1 cellular context compared by ENCODE assay signal in the genomic region with DNA sequence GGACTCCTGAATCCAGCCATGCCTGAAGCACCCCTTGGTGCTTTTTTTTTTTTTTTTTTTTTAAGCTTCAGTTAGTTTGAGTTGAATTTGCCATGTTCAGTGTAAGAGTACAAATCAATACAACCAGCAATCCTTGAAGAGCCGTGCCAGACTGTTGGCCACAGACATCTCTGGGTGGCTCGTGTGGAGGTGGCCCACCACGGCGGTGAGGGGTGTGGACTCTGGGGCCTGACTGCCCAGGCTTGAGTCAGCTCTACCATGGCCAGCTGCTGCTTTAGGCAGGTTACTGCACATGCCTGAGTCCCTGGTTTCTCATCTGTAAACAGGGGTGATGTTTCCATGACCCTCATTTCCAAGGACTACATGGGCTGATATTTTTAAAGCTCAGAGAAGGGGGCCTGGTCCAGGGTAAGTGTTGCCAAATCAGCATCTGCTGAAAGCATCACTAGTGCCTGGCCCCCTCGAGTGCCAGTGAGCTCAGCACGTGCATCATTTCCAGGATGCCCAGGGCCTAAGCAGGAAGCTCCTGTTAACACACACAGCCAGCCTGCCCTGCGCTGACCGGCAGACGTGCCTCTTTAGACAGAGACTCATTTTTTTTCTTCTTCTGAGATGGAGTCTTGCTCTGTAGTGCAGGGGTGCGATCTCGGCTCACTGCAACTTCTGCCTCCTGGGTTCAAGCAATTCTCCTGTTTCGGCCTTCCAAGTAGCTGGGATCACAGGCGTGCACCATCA.
TF ChIP-seq lines count a peak whose summit lies in the region.

No MANE protein-coding gene starts in this region.

TF ChIP-seq in GM23338, 12 proteins besides CTCF, POLR2A, EP300 and RAD21 (continued from another document):
- TF ChIP-seq, protein P1, sequence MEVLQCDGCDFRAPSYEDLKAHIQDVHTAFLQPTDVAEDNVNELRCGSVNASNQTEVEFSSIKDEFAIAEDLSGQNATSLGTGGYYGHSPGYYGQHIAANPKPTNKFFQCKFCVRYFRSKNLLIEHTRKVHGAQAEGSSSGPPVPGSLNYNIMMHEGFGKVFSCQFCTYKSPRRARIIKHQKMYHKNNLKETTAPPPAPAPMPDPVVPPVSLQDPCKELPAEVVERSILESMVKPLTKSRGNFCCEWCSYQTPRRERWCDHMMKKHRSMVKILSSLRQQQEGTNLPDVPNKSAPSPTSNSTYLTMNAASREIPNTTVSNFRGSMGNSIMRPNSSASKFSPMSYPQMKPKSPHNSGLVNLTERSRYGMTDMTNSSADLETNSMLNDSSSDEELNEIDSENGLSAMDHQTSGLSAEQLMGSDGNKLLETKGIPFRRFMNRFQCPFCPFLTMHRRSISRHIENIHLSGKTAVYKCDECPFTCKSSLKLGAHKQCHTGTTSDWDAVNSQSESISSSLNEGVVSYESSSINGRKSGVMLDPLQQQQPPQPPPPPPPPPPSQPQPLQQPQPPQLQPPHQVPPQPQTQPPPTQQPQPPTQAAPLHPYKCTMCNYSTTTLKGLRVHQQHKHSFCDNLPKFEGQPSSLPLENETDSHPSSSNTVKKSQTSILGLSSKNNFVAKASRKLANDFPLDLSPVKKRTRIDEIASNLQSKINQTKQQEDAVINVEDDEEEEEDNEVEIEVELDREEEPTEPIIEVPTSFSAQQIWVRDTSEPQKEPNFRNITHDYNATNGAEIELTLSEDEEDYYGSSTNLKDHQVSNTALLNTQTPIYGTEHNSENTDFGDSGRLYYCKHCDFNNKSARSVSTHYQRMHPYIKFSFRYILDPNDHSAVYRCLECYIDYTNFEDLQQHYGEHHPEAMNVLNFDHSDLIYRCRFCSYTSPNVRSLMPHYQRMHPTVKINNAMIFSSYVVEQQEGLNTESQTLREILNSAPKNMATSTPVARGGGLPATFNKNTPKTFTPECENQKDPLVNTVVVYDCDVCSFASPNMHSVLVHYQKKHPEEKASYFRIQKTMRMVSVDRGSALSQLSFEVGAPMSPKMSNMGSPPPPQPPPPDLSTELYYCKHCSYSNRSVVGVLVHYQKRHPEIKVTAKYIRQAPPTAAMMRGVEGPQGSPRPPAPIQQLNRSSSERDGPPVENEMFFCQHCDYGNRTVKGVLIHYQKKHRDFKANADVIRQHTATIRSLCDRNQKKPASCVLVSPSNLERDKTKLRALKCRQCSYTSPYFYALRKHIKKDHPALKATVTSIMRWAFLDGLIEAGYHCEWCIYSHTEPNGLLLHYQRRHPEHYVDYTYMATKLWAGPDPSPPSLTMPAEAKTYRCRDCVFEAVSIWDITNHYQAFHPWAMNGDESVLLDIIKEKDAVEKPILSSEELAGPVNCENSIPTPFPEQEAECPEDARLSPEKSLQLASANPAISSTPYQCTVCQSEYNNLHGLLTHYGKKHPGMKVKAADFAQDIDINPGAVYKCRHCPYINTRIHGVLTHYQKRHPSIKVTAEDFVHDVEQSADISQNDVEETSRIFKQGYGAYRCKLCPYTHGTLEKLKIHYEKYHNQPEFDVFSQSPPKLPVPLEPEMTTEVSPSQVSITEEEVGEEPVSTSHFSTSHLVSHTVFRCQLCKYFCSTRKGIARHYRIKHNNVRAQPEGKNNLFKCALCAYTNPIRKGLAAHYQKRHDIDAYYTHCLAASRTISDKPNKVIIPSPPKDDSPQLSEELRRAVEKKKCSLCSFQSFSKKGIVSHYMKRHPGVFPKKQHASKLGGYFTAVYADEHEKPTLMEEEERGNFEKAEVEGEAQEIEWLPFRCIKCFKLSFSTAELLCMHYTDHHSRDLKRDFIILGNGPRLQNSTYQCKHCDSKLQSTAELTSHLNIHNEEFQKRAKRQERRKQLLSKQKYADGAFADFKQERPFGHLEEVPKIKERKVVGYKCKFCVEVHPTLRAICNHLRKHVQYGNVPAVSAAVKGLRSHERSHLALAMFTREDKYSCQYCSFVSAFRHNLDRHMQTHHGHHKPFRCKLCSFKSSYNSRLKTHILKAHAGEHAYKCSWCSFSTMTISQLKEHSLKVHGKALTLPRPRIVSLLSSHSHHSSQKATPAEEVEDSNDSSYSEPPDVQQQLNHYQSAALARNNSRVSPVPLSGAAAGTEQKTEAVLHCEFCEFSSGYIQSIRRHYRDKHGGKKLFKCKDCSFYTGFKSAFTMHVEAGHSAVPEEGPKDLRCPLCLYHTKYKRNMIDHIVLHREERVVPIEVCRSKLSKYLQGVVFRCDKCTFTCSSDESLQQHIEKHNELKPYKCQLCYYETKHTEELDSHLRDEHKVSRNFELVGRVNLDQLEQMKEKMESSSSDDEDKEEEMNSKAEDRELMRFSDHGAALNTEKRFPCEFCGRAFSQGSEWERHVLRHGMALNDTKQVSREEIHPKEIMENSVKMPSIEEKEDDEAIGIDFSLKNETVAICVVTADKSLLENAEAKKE (CRISPR knock-in tag; IDR thresholded peaks at IDR 0.05): no peak
- TF ChIP-seq ZNF331 (CRISPR knock-in tag; IDR thresholded peaks at IDR 0.05; ENCODE audit: low read depth) (no peak), POLR2AphosphoS5 (IDR thresholded peaks at IDR 0.05; ENCODE audit: low read depth) (no peak), STAT1 (IDR thresholded peaks at IDR 0.05; ENCODE audit: unreplicated experiment) (no peak), ZNF114 (CRISPR knock-in tag; IDR thresholded peaks at IDR 0.05) (no peak), EZH2phosphoT487 (IDR thresholded peaks at IDR 0.05; ENCODE audit: unreplicated experiment) (no peak)
- TF ChIP-seq, protein P2, sequence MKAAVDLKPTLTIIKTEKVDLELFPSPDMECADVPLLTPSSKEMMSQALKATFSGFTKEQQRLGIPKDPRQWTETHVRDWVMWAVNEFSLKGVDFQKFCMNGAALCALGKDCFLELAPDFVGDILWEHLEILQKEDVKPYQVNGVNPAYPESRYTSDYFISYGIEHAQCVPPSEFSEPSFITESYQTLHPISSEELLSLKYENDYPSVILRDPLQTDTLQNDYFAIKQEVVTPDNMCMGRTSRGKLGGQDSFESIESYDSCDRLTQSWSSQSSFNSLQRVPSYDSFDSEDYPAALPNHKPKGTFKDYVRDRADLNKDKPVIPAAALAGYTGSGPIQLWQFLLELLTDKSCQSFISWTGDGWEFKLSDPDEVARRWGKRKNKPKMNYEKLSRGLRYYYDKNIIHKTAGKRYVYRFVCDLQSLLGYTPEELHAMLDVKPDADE (IDR thresholded peaks at IDR 0.05): no peak
